In the genomic region with DNA sequence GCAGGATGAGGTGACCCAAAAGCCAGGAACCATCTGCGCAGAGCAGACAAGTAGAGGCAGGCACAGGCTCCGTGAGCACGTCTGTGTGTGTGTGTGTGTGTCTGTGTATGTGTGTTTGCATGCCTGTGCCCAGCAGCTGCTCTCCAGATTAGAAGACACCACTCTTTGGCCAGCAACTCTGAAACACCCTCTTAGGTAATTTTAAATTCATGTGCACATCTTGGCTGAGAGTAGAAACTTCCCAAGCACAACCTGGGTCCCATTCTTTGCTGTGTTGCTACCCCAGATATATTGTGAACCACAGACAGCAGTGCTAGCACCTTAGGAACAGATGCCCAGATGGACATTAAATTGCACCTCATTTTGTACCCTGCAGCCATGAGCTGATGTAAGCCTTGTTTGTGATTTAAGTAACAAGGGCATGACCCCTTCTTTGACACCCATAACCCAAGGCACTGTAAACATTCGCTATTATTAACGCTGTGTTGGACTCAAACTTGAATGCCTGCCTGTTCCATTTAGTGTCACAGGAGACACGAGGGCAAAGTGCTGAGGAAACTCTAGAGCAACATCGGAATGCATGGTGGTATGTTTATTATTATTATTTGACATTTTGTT, we compare ENCODE assay signal across 13 cellular contexts. TPM values are rescaled to one million over a fixed set of nuclear protein-coding genes. Genes with fewer than 3 reads are reported as not detected.
DNase-seq lines count a peak whose midpoint lies in the region; ATAC-seq, FAIRE-seq and TF ChIP-seq lines count a peak whose summit lies in the region.
"Had no signal": no experiment of that assay in that cellular context is flagged by ENCODE, and none has a peak within 500 bp of the region (broad histone marks: within the 10 kb centered on the region; RNA-seq: fewer than 3 reads in every experiment).

A gene (minus strand): TSS at position 89 of the 618 bp plus-strand sequence.

- no peak for ATAC-seq in activated T-cell treated with anti-CD3 and anti-CD28 coated beads, Interleukin-2, amount 50 U/mL, for 72 hours (replicated peaks in 1 of 2)
- peak; percentile 81 for ATAC-seq in Right ventricle myocardium inferior
- no peak for ATAC-seq in pancreas
- ATAC-seq: natural killer cell had no signal

- H3K36me3 ChIP-seq in pancreas (no peaks in the 10 kb centered on the region), vagina (no peaks in the 10 kb centered on the region)
- H3K36me3 ChIP-seq: tibial artery had no signal

- H3K4me1 Mint-ChIP-seq in activated T-cell treated with anti-CD3 and anti-CD28 coated beads, Interleukin-2, amount 50 U/mL, for 72 hours (ENCODE audit: low read depth), result no peaks in the 10 kb centered on the region
- H3K4me1 Mint-ChIP-seq: natural killer cell had no signal

- H3K36me3 Mint-ChIP-seq in activated T-cell treated with anti-CD3 and anti-CD28 coated beads, Interleukin-2, amount 50 U/mL, for 72 hours (ENCODE audit: insufficient read depth in 2 of 2), result peaks cover 1 to 3% of the 10 kb centered on the region in 2 donors
- H3K36me3 Mint-ChIP-seq: natural killer cell had no signal

- no peak for TF ChIP-seq CTCF in pancreas (IDR thresholded peaks at IDR 0.05)
- no peak for TF ChIP-seq CTCF in vagina (IDR thresholded peaks at IDR 0.05)

- H3K4me3 Mint-ChIP-seq in activated T-cell treated with anti-CD3 and anti-CD28 coated beads, Interleukin-2, amount 50 U/mL, for 72 hours, result no peak within 1 kb of the TSS
- H3K4me3 Mint-ChIP-seq: activated naive CD4-positive, alpha-beta T cell treated with anti-CD3 and anti-CD28 coated beads for 36 hours; natural killer cell had no signal

- no peaks in the 10 kb centered on the region for H3K27me3 Mint-ChIP-seq in activated T-cell treated with anti-CD3 and anti-CD28 coated beads, Interleukin-2, amount 50 U/mL, for 72 hours (ENCODE audit: low read depth)

- H3K4me3 ChIP-seq in pancreas (no peak within 1 kb of the TSS), vagina (no peak within 1 kb of the TSS)
- H3K4me3 ChIP-seq: tibial artery had no signal

- H3K27ac ChIP-seq in pancreas (no peak within 1 kb of the TSS), vagina (no peak within 1 kb of the TSS)
- H3K27ac ChIP-seq: tibial artery had no signal

- H3K9me3 ChIP-seq in pancreas (no peaks in the 10 kb centered on the region), vagina (no peaks in the 10 kb centered on the region)
- H3K9me3 ChIP-seq: tibial artery had no signal

- H3K27me3 ChIP-seq in pancreas, result no peaks in the 10 kb centered on the region
- H3K27me3 ChIP-seq in vagina, result no peaks in the 10 kb centered on the region
- H3K27me3 ChIP-seq: tibial artery had no signal

- H3K27ac Mint-ChIP-seq in activated T-cell treated with anti-CD3 and anti-CD28 coated beads, Interleukin-2, amount 50 U/mL, for 72 hours, result peak within 1 kb of the TSS; percentile 8
- H3K27ac Mint-ChIP-seq: activated naive CD4-positive, alpha-beta T cell treated with anti-CD3 and anti-CD28 coated beads for 36 hours; natural killer cell had no signal

- 90 to 93% methylated on average over 7 of the region's 7 CpGs for WGBS in pancreas, 2 donors

- FAIRE-seq in pancreas (lab: Jason Lieb, UNC), result no peak

- H3K9me3 Mint-ChIP-seq in activated T-cell treated with anti-CD3 and anti-CD28 coated beads, Interleukin-2, amount 50 U/mL, for 72 hours, result no peaks in the 10 kb centered on the region
- H3K9me3 Mint-ChIP-seq: activated naive CD4-positive, alpha-beta T cell treated with anti-CD3 and anti-CD28 coated beads for 36 hours; natural killer cell had no signal

- intact Hi-C loops in Right ventricle myocardium inferior (cut with DNase I), result no loop called here
- intact Hi-C loops in pancreas (cut with DNase I), result no loop called here
- intact Hi-C loops in vagina (cut with DNase I), result no loop called here
- intact Hi-C loops in head of caudate nucleus (cut with DNase I), result no loop called here

- no peak for DNase-seq in activated T-cell treated with anti-CD3 and anti-CD28 coated beads, Interleukin-2, amount 50 U/mL, for 72 hours
- no peak for DNase-seq in activated T-cell treated with anti-CD3 and anti-CD28 coated beads, Interleukin-2, amount 50 U/mL, for 48 hours
- DNase-seq in Right ventricle myocardium inferior (ENCODE audit: missing footprints), result no peak
- DNase-seq in pancreas, result no peak
- no peak for DNase-seq in vagina (ENCODE audit: extremely low spot score in 2 of 2)
- DNase-seq in head of caudate nucleus, result no peak
- DNase-seq in DMS53 treated with DMSO at 0.1 percent for 48 hours (lab: John Stamatoyannopoulos, UW; ENCODE audit: unreplicated experiment), result no peak
- no peak for DNase-seq in NCI-H774 (lab: John Stamatoyannopoulos, UW)
- DNase-seq: activated naive CD4-positive, alpha-beta T cell treated with anti-CD3 and anti-CD28 coated beads for 36 hours; natural killer cell; NCI-H345; tibial artery had no signal

- H3K4me1 ChIP-seq in pancreas (no peaks in the 10 kb centered on the region), vagina (no peaks in the 10 kb centered on the region)

- TF ChIP-seq POLR2A in vagina (IDR thresholded peaks at IDR 0.05), result no peak

RNA-seq across cellular contexts. Expression of the gene that starts here (rescaled TPM):
- total RNA-seq in activated T-cell treated with anti-CD3 and anti-CD28 coated beads, Interleukin-2, amount 50 U/mL, for 72 hours, result under 1 TPM; 0.46 to 0.93 TPM
- total RNA-seq in Right ventricle myocardium inferior (41.3 TPM), pancreas (10 to 100 TPM; 12.5 to 37.7 (median 15.8) TPM), vagina (41.5 TPM)
- polyA plus RNA-seq in pancreas, result 10 to 100 TPM; 13.6 to 19.0 TPM
- total RNA-seq: SK-MEL-5 had no signal

Comparison
In these comparisons a context has a peak if more than half of its experiments do, and no peak if none do; other contexts are left out.
1. RNA of the gene that starts here (total RNA-seq): 41.5 TPM in vagina (single experiment), 41.3 TPM in Right ventricle myocardium inferior (single experiment) and 12.5 to 37.7 TPM in pancreas; 0.46 to 0.93 TPM in activated T-cell treated with anti-CD3 and anti-CD28 coated beads, Interleukin-2, amount 50 U/mL, for 72 hours; every median in the first group is over 4 times any median in the second.